ENCODE assay signal across 9 cellular contexts in genomic region chrX:57286507-57287251, GRCh38. TPM values are rescaled to one million over a fixed set of nuclear protein-coding genes. Genes with fewer than 3 reads are reported as not detected.
DNase-seq lines count a peak whose midpoint lies in the region; ATAC-seq and TF ChIP-seq lines count a peak whose summit lies in the region.
"Had no signal": no experiment of that assay in that cellular context is flagged by ENCODE, and none has a peak within 500 bp of the region (broad histone marks: within the 10 kb centered on the region; RNA-seq: fewer than 3 reads in every experiment).

TSS of gene FAAH2 (plus strand) at chrX:57286706. CDS start at chrX:57286826, 120 bp downstream.

- H3K4me3 ChIP-seq in heart left ventricle (peak within 1 kb of the TSS in 9 of 12 donors; percentile 23 to 41 (median 30)), iPS-15b (ENCODE audit: low read depth, low read length) (peak within 1 kb of the TSS; percentile 50)
- H3K4me3 ChIP-seq: BLaER1 had no signal

- ATAC-seq in heart left ventricle: peak in 1 of 4 donors; percentile 28
- ATAC-seq in HG03175 (IDR thresholded peaks at IDR 0.05; ENCODE audit: unreplicated experiment): peak; percentile 94

- H3K36me3 ChIP-seq in heart left ventricle (no peaks in the 10 kb centered on the region), iPS-15b (ENCODE audit: control insufficient read depth, insufficient read depth, low read length) (no peaks in the 10 kb centered on the region)
- H3K36me3 ChIP-seq: BLaER1 had no signal

- peak within 1 kb of the TSS; percentile 63 for H3K9ac ChIP-seq in iPS-15b (ENCODE audit: low read depth, low read length)
- H3K9ac ChIP-seq: BLaER1 had no signal

- no peaks in the 10 kb centered on the region for H3K4me1 ChIP-seq in heart left ventricle
- no peaks in the 10 kb centered on the region for H3K4me1 ChIP-seq in iPS-15b (ENCODE audit: control insufficient read depth, insufficient read depth, low read length)
- H3K4me1 ChIP-seq: BLaER1 had no signal

- intact Hi-C loops in heart left ventricle (cut with DNase I) (no loop called here), cardiac septum (cut with DNase I) (no loop called here)

- DNase-seq in heart left ventricle (no peak), cardiac septum (ENCODE audit: low spot score) (no peak), NCI-H510A (lab: John Stamatoyannopoulos, UW) (peak; percentile 87), NCI-H446 (lab: John Stamatoyannopoulos, UW) (no peak)
- peak; percentile 52 to 63 for DNase-seq in activated T-cell treated with anti-CD3 and anti-CD28 coated beads, Interleukin-2, amount 50 U/mL, for 48 hours
- DNase-seq in stimulated activated CD4-positive, alpha-beta T cell treated with anti-CD3 and anti-CD28 coated beads, Interleukin-2, amount 100 ng/mL, for 24 hours: peak; percentile 48

- no peak within 1 kb of the TSS for H3K27ac ChIP-seq in heart left ventricle
- H3K27ac ChIP-seq: BLaER1 had no signal

- no peak for TF ChIP-seq POLR2A in heart left ventricle (IDR thresholded peaks at IDR 0.05)

- H3K27me3 ChIP-seq in heart left ventricle (no peaks in the 10 kb centered on the region), iPS-15b (ENCODE audit: control insufficient read depth, insufficient read depth, low read length) (no peaks in the 10 kb centered on the region)

- TF ChIP-seq CTCF in heart left ventricle (IDR thresholded peaks at IDR 0.05): no peak

- H3K9me3 ChIP-seq in heart left ventricle (peaks cover 0 to under 1% (median 0%) of the 10 kb centered on the region in 12 donors), iPS-15b (ENCODE audit: control insufficient read depth, insufficient read depth, low read length) (no peaks in the 10 kb centered on the region)

- WGBS in heart left ventricle, 4 donors: 6 to 31% (median 19%) methylated on average over 22 of the region's 22 CpGs

RNA-seq across cellular contexts. Expression of gene FAAH2, which starts in this region (rescaled TPM):
- total RNA-seq in heart left ventricle (1 to 10 TPM in 2 of 9 donors, under 1 TPM in 3, not detected in 4; 0.23 to 1.6 (median 0.37) TPM), cardiac septum (0.19 TPM)
- under 1 TPM; 0.10 to 0.80 TPM for polyA plus RNA-seq in heart left ventricle

Comparison
In these comparisons a context has a peak if more than half of its experiments do, and no peak if none do; other contexts are left out.
1. DNase-seq: peak in NCI-H510A (single experiment), activated T-cell treated with anti-CD3 and anti-CD28 coated beads, Interleukin-2, amount 50 U/mL, for 48 hours (2 of 2) and stimulated activated CD4-positive, alpha-beta T cell treated with anti-CD3 and anti-CD28 coated beads, Interleukin-2, amount 100 ng/mL, for 24 hours (2 of 2); none in heart left ventricle (0 of 5), cardiac septum (single experiment) and NCI-H446 (0 of 2).